13 cellular contexts compared by ENCODE assay signal in the genomic region with DNA sequence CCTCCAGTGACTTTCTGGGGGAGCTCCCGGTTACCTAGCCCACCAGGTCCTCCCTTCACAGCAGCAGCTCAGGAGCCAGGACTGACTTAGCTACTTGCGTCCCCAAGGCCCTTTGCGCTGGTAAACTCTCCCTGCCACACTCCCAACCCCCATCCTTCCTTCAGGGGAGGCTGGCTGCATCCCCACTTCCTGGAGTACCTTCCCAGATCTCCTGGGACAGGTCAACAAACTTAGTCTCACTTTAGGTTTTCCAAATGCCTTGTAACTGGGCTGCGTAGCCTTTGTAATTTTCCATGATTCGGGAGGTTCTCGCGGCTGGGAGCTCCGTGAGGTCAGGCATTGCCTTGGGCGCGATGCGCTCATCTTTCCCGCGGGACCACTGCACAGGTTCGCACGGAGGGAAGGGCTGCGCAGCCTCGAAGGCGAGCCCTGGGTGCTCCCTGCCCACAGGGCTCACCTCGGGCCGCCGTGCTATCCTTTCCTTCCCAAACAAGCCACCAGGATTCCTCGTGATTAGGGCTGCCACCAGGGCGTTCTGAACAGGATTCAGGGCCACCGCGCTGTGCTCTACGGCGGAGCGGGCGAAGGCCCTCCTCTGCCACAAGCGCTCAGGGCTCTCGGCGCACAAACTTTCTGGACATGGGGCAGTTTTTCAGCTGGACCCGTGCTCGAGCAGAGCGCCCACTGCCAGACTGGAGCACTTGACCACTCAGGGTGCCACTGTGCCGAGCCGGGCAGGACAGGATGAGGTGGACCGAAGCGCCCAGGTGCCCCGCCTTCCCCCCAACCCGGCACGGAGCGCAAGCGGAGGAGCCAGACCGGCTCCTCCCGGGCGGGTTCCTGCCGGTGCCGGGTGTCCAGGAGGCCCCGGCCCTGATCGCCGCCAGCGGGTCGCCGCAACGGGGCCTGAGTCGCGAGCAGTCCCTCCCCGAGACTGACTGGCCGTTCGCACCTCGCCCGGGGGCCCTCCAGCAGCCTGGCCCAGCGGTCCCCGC. TPM values are rescaled to one million over a fixed set of nuclear protein-coding genes. Genes with fewer than 3 reads are reported as not detected.
DNase-seq lines count a peak whose midpoint lies in the region; ATAC-seq and TF ChIP-seq lines count a peak whose summit lies in the region.
"Had no signal": no experiment of that assay in that cellular context is flagged by ENCODE, and none has a peak within 500 bp of the region (broad histone marks: within the 10 kb centered on the region; RNA-seq: fewer than 3 reads in every experiment).

No MANE protein-coding gene starts in this region.

- peak overlapping the region; percentile 65 for H3K4me2 ChIP-seq in neural cell (ENCODE audit: low read length)

- no peaks in the 10 kb centered on the region for H3K9me3 ChIP-seq in Peyer's patch
- H3K9me3 ChIP-seq in right cardiac atrium (ENCODE audit: control insufficient read depth, low read length) = no peaks in the 10 kb centered on the region
- peaks cover 6% of the 10 kb centered on the region for H3K9me3 ChIP-seq in neural cell (ENCODE audit: low read length)
- H3K9me3 ChIP-seq: neutrophil had no signal

- TF ChIP-seq RAD21 in neural cell (conservative IDR thresholded peaks at IDR 0.05) = no peak

- TF ChIP-seq EP300 in neural cell (conservative IDR thresholded peaks at IDR 0.05; ENCODE audit: poor library complexity, severe bottlenecking) = no peak

- H3F3A ChIP-seq in neural cell (ENCODE audit: insufficient read depth, low read length, poor library complexity, severe bottlenecking) = no peaks in the 10 kb centered on the region

- no peaks in the 10 kb centered on the region for H3K27me3 ChIP-seq in Peyer's patch
- H3K27me3 ChIP-seq in right cardiac atrium (ENCODE audit: control insufficient read depth, insufficient read depth) = no peaks in the 10 kb centered on the region
- H3K27me3 ChIP-seq in neural cell (ENCODE audit: insufficient read depth, low read depth, low read length) = peaks cover 67% of the 10 kb centered on the region

- WGBS in right cardiac atrium = 4% methylated on average over 65 of the region's 65 CpGs

- no peaks in the 10 kb centered on the region for H3K9me2 ChIP-seq in neural cell (ENCODE audit: insufficient read depth, low read length)

- no peaks in the 10 kb centered on the region for H3K79me2 ChIP-seq in neural cell (replicated peaks; ENCODE audit: insufficient read depth, low read length)

- H3K9ac ChIP-seq in neural cell (ENCODE audit: low read length) = peak overlapping the region; percentile 3

- no peak overlapping the region for H2AFZ ChIP-seq in neural cell (ENCODE audit: low read depth, low read length)

- H3K36me3 Mint-ChIP-seq in Calu3 (ENCODE audit: insufficient read depth, unreplicated experiment) = peaks cover 7% of the 10 kb centered on the region
- no peaks in the 10 kb centered on the region for H3K36me3 Mint-ChIP-seq in activated CD8-positive, alpha-beta T cell treated with anti-CD3 and anti-CD28 coated beads for 36 hours (ENCODE audit: low read depth)
- H3K36me3 Mint-ChIP-seq: activated naive CD4-positive, alpha-beta T cell treated with anti-CD3 and anti-CD28 coated beads, Interleukin-2, amount 50 U/mL, for 72 hours had no signal

- BruUV-seq in Calu3 (replicated peaks; lab: Mats Ljungman, UMichigan) = no TSS peak

- peaks cover 0 to 29% (median 1%) of the 10 kb centered on the region in 4 donors for H3K4me1 ChIP-seq in Peyer's patch
- H3K4me1 ChIP-seq in right cardiac atrium (ENCODE audit: control insufficient read depth, insufficient read depth, low read length) = no peaks in the 10 kb centered on the region

- intact Hi-C loops in Calu3 (cut with micrococcal nuclease; ENCODE audit: unreplicated experiment) = loop anchor here (10.0 kb wide), 1 partner anchor 58 kb away; no protein-coding TSS in a partner anchor
- intact Hi-C loops in right cardiac atrium (cut with DNase I) = no loop called here
- intact Hi-C loops in activated CD8-positive, alpha-beta T cell treated with anti-CD3 and anti-CD28 coated beads for 36 hours (cut with micrococcal nuclease) = no loop called here

- H3K4me3 ChIP-seq in Peyer's patch (peak overlapping the region in 3 of 4 donors; percentile 49 to 78 (median 76)), right cardiac atrium (ENCODE audit: low read length) (peak overlapping the region; percentile 30), neural cell (ENCODE audit: low read length) (peak overlapping the region; percentile 65)

- POLR2A ChIA-PET in activated CD8-positive, alpha-beta T cell treated with anti-CD3 and anti-CD28 coated beads for 36 hours (lab: Charles Lee) = no interaction called here

- H3K27ac ChIP-seq in Peyer's patch = peak overlapping the region in 3 of 4 donors; percentile 79 to 91 (median 90)
- no peak overlapping the region for H3K27ac ChIP-seq in right cardiac atrium (ENCODE audit: low read length)
- H3K27ac ChIP-seq in neural cell (ENCODE audit: low read length) = no peak overlapping the region
- H3K27ac ChIP-seq: neutrophil had no signal

- ATAC-seq in right cardiac atrium (peak in 1 of 2 donors; percentile 28), HG02678 (IDR thresholded peaks at IDR 0.05; ENCODE audit: unreplicated experiment) (no peak), HG02588 (IDR thresholded peaks at IDR 0.05; ENCODE audit: unreplicated experiment) (no peak)
- no peak for ATAC-seq in activated CD8-positive, alpha-beta T cell treated with anti-CD3 and anti-CD28 coated beads for 36 hours
- no peak for ATAC-seq in stimulated activated naive CD8-positive, alpha-beta T cell treated with anti-CD3 and anti-CD28 coated beads, Interleukin-15, Interleukin-2, amounts not matched to agents 100 U/mL and 50 U/mL, for 24 hours

- no peaks in the 10 kb centered on the region for H3K27me3 Mint-ChIP-seq in Calu3 (ENCODE audit: unreplicated experiment)
- H3K27me3 Mint-ChIP-seq in activated CD8-positive, alpha-beta T cell treated with anti-CD3 and anti-CD28 coated beads for 36 hours = peaks cover 40% of the 10 kb centered on the region

- DNase-seq in Calu3 (peak; percentile 39), Peyer's patch (peak in 1 of 3 donors; percentile 68), right cardiac atrium (no peak)
- DNase-seq in activated CD8-positive, alpha-beta T cell treated with anti-CD3 and anti-CD28 coated beads for 36 hours = no peak
- DNase-seq in stimulated activated naive CD8-positive, alpha-beta T cell treated with anti-CD3 and anti-CD28 coated beads, Interleukin-15, Interleukin-2, amounts not matched to agents 100 U/mL and 50 U/mL, for 24 hours = no peak
- DNase-seq: activated CD4-positive, alpha-beta T cell treated with anti-CD3 and anti-CD28 coated beads, Interleukin-2, amount 10 ng/mL, durations not matched to agents 24 days and 14 days; HCEC 1CT; NCI-H187 had no signal

- TF ChIP-seq CTCF in Calu3 (IDR thresholded peaks at IDR 0.05; ENCODE audit: unreplicated experiment) (no peak), Peyer's patch (IDR thresholded peaks at IDR 0.05) (no peak), neural cell (IDR thresholded peaks at IDR 0.05; ENCODE audit: poor library complexity, severe bottlenecking) (no peak)
- no peak for TF ChIP-seq CTCF in activated CD8-positive, alpha-beta T cell treated with anti-CD3 and anti-CD28 coated beads for 36 hours (IDR thresholded peaks at IDR 0.05)

- no peaks in the 10 kb centered on the region for H4K20me1 ChIP-seq in neural cell (ENCODE audit: insufficient read depth)

- peaks cover 11% of the 10 kb centered on the region for H3K4me1 Mint-ChIP-seq in Calu3 (ENCODE audit: low read depth, unreplicated experiment)
- no peaks in the 10 kb centered on the region for H3K4me1 Mint-ChIP-seq in activated CD8-positive, alpha-beta T cell treated with anti-CD3 and anti-CD28 coated beads for 36 hours (ENCODE audit: low read depth)

- TF ChIP-seq POLR2A in Peyer's patch (IDR thresholded peaks at IDR 0.05) = peak; percentile 20 to 34

- H3K9me3 Mint-ChIP-seq in Calu3 (ENCODE audit: low read depth, unreplicated experiment) = no peaks in the 10 kb centered on the region
- no peaks in the 10 kb centered on the region for H3K9me3 Mint-ChIP-seq in activated CD8-positive, alpha-beta T cell treated with anti-CD3 and anti-CD28 coated beads for 36 hours
- H3K9me3 Mint-ChIP-seq: activated CD4-positive, alpha-beta T cell treated with anti-CD3 and anti-CD28 coated beads, Interleukin-2, amount 10 ng/mL, durations not matched to agents 24 days and 14 days; activated naive CD4-positive, alpha-beta T cell treated with anti-CD3 and anti-CD28 coated beads, Interleukin-2, amount 50 U/mL, for 72 hours had no signal

- CTCF ChIA-PET in Calu3 (lab: Charles Lee) = no interaction called here
- CTCF ChIA-PET in activated CD8-positive, alpha-beta T cell treated with anti-CD3 and anti-CD28 coated beads for 36 hours (lab: Charles Lee) = no interaction called here

- H3K4me3 Mint-ChIP-seq in Calu3 (ENCODE audit: low read depth, unreplicated experiment) = peak overlapping the region; percentile 71
- no peak overlapping the region for H3K4me3 Mint-ChIP-seq in activated CD8-positive, alpha-beta T cell treated with anti-CD3 and anti-CD28 coated beads for 36 hours
- H3K4me3 Mint-ChIP-seq: activated CD4-positive, alpha-beta T cell treated with anti-CD3 and anti-CD28 coated beads, Interleukin-2, amount 10 ng/mL, durations not matched to agents 24 days and 14 days had no signal

- H3K27ac Mint-ChIP-seq in Calu3 (ENCODE audit: unreplicated experiment) = no peak overlapping the region
- H3K27ac Mint-ChIP-seq in activated CD8-positive, alpha-beta T cell treated with anti-CD3 and anti-CD28 coated beads for 36 hours = no peak overlapping the region
- H3K27ac Mint-ChIP-seq: activated CD4-positive, alpha-beta T cell treated with anti-CD3 and anti-CD28 coated beads, Interleukin-2, amount 10 ng/mL, durations not matched to agents 24 days and 14 days; activated naive CD4-positive, alpha-beta T cell treated with anti-CD3 and anti-CD28 coated beads, Interleukin-2, amount 50 U/mL, for 72 hours had no signal

- H3K36me3 ChIP-seq in Peyer's patch (peaks cover 0 to 10% (median 0%) of the 10 kb centered on the region in 3 donors), neural cell (ENCODE audit: insufficient read depth, low read length) (no peaks in the 10 kb centered on the region)
- H3K36me3 ChIP-seq: neutrophil had no signal

TF ChIP-seq in neural cell, 6 proteins besides CTCF, POLR2A, EP300 and RAD21:
- TF ChIP-seq MXI1 (conservative IDR thresholded peaks at IDR 0.05; ENCODE audit: poor library complexity, severe bottlenecking) = no peak

RNA-seq across cellular contexts. Expression of a gene that starts 1.1 kb away (rescaled TPM):
- total RNA-seq in Calu3 (2022) (13.1 and 15.6 TPM in 2 replicates), Peyer's patch (100 to 1,000 TPM in 3 of 4 donors, 10 to 100 TPM in 1; 39.6 to 419 (median 352) TPM), right cardiac atrium (not detected)
- polyA plus RNA-seq in right cardiac atrium (0.05 TPM), neural cell (not detected in 2 replicates)
- not detected in 2 replicates for polyA minus RNA-seq in neural cell
- not detected for total RNA-seq in activated CD8-positive, alpha-beta T cell treated with anti-CD3 and anti-CD28 coated beads for 36 hours
- total RNA-seq: activated CD4-positive, alpha-beta T cell treated with anti-CD3 and anti-CD28 coated beads, Interleukin-2, amount 10 ng/mL, durations not matched to agents 24 days and 14 days; activated naive CD4-positive, alpha-beta T cell treated with anti-CD3 and anti-CD28 coated beads, Interleukin-2, amount 50 U/mL, for 72 hours had no signal

Comparison
In these comparisons a context has a peak if more than half of its experiments do, and no peak if none do; other contexts are left out.
1. H3K27ac ChIP-seq: peak in Peyer's patch (3 of 4); none in right cardiac atrium (single experiment) and neural cell (single experiment).
2. RNA of a gene that starts 1.1 kb away (total RNA-seq): 39.6 to 419 TPM in Peyer's patch and 13.1 to 15.6 TPM in Calu3; not detected in activated CD8-positive, alpha-beta T cell treated with anti-CD3 and anti-CD28 coated beads for 36 hours and not detected in right cardiac atrium; every median in the first group is over 10 times any median in the second.
3. Peak in every context shown above with its lines, with median percentiles within 50 percentile points of each other: H3K4me3 ChIP-seq.